2 cellular contexts compared by ENCODE assay signal in the genomic region with DNA sequence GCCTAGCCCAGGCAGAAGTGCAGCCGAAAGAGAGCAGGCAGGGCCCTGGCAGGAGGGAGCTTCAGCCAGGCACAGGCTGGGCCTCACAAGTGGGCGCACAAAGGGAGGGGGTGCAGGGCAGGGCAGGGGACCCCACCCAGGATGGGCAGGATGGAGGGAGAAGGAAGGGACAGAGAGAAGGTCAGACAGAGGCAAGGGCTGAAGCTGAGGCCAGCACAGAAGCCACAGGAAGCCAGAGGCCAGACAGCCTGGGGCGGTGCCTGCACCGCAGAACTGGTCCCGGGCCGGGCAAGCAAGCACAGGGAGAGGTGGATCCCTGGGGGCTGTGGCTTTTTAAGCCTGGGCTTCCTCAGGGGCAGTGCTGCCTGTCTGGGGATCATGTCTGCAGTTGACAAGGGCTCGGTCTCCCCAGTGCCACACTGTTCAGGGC.
TF ChIP-seq lines count a peak whose summit lies in the region.

No MANE protein-coding gene starts in this region.

TF ChIP-seq in HCT116, 20 proteins besides CTCF, POLR2A, EP300 and RAD21:
- TF ChIP-seq EGR1 (IDR thresholded peaks at IDR 0.05; ENCODE audit: low read depth), result no peak
- no peak for TF ChIP-seq YY1 (IDR thresholded peaks at IDR 0.05; ENCODE audit: extremely low read depth, insufficient replicate concordance, low read depth, low read length)
TF ChIP-seq in HCT116: peak in this region for 0.

TF ChIP-seq in liver, 16 proteins besides CTCF, POLR2A, EP300 and RAD21:
- TF ChIP-seq RXRA (IDR thresholded peaks at IDR 0.05) (peak in 1 of 2 donors; percentile 35), NR2F2 (IDR thresholded peaks at IDR 0.05) (peak; percentile 88), GABPA (IDR thresholded peaks at IDR 0.05 in 1 of 2, conservative IDR thresholded peaks at IDR 0.05 in 1 of 2) (no peak)
